ENCODE assay signal across 8 cellular contexts in genomic region chr1:228166170-228166936, GRCh38. TPM values are rescaled to one million over a fixed set of nuclear protein-coding genes. Genes with fewer than 3 reads are reported as not detected.
DNase-seq lines count a peak whose midpoint lies in the region; ATAC-seq and TF ChIP-seq lines count a peak whose summit lies in the region.

No MANE protein-coding gene starts in this region.

- peak overlapping the region; percentile 89 for H3K9ac ChIP-seq in adipocyte (ENCODE audit: low read length)

- TF ChIP-seq POLR2A in vagina (IDR thresholded peaks at IDR 0.05), result no peak

- TF ChIP-seq CTCF in HL-60 (IDR thresholded peaks at IDR 0.05; ENCODE audit: insufficient read depth, low read length) (peak; percentile 7), vagina (IDR thresholded peaks at IDR 0.05) (peak in 1 of 3 experiments; percentile 43)

- intact Hi-C loops in cardiac septum (cut with DNase I), result loop anchor here (2.0 kb wide), 2 partner anchors 44 to 84 kb away; partner anchors contain the start of gene ARF1
- intact Hi-C loops in vagina (cut with DNase I), result loop anchor here (5.0 to 10.0 kb wide), 2 partner anchors 82 to 1341 kb away; partner anchors contain the start of genes ARF1 and NUP133

- no peaks in the 10 kb centered on the region for H3K27me3 ChIP-seq in HL-60 (ENCODE audit: insufficient read depth, poor library complexity, severe bottlenecking)
- H3K27me3 ChIP-seq in adipocyte (replicated peaks; ENCODE audit: control insufficient read depth, insufficient read depth, low read length), result no peaks in the 10 kb centered on the region
- H3K27me3 ChIP-seq in vagina, result no peaks in the 10 kb centered on the region

- H3K27ac ChIP-seq in HL-60 (replicated peaks), result peak overlapping the region; percentile 57
- peak overlapping the region; percentile 99 for H3K27ac ChIP-seq in vagina

- H3K4me3 ChIP-seq in HL-60 (replicated peaks; ENCODE audit: insufficient read depth, low read length), result peak overlapping the region; percentile 88
- peak overlapping the region; percentile 85 for H3K4me3 ChIP-seq in adipocyte (ENCODE audit: low read length)
- peak overlapping the region; percentile 77 to 78 for H3K4me3 ChIP-seq in vagina

- no peaks in the 10 kb centered on the region for H3K9me3 ChIP-seq in adipocyte (ENCODE audit: control insufficient read depth, low read length)
- H3K9me3 ChIP-seq in vagina, result no peaks in the 10 kb centered on the region

- ATAC-seq in GM21360 (IDR thresholded peaks at IDR 0.05; ENCODE audit: unreplicated experiment), result peak; percentile 18

- H3K4me1 ChIP-seq in adipocyte (ENCODE audit: control insufficient read depth, insufficient read depth, low read length) (peaks cover 20% of the 10 kb centered on the region), vagina (peaks cover 46% of the 10 kb centered on the region)

- DNase-seq in DMS53 treated with DMSO at 0.1 percent for 48 hours (lab: John Stamatoyannopoulos, UW; ENCODE audit: unreplicated experiment) (peak; percentile 65), HL-60 (ENCODE audit: low read depth in 1 of 2, low spot score in 1 of 2) (peak in 1 of 2 experiments; percentile 62), RPMI7951 (ENCODE audit: low read depth) (peak; percentile 75), adipocyte (ENCODE audit: low read depth) (peak; percentile 77), cardiac septum (ENCODE audit: low spot score) (peak; percentile 86), pons (ENCODE audit: low spot score) (peak; percentile 89), vagina (ENCODE audit: extremely low spot score in 2 of 2) (no peak)

- no peaks in the 10 kb centered on the region for H3K36me3 ChIP-seq in adipocyte (ENCODE audit: control insufficient read depth, insufficient read depth, low read length, severe bottlenecking)
- H3K36me3 ChIP-seq in vagina, result no peaks in the 10 kb centered on the region

RNA-seq across cellular contexts. Expression of gene IBA57, which starts 0.7 kb away (rescaled TPM):
- 0.60 and 1.1 TPM in 2 replicates for total RNA-seq in RPMI7951 (2014; rRNA removed; shearing (Covaris generic))
- total RNA-seq in cardiac septum (16.6 TPM), vagina (3.4 TPM)

RNA-seq across cellular contexts. Expression of gene GJC2, which starts 16.6 kb away (rescaled TPM):
- 0.39 and 0.48 TPM in 2 replicates for total RNA-seq in RPMI7951 (2014; rRNA removed; shearing (Covaris generic))
- total RNA-seq in cardiac septum (1.6 TPM), vagina (4.4 TPM)

RNA-seq across cellular contexts. Expression of gene GUK1, which starts 26.3 kb away (rescaled TPM):
- total RNA-seq in RPMI7951 (2014; rRNA removed; shearing (Covaris generic)), result 294 and 365 TPM in 2 replicates
- total RNA-seq in cardiac septum, result 213 TPM
- 299 TPM for total RNA-seq in vagina

RNA-seq across cellular contexts. Expression of gene OBSCN, which starts 41.5 kb away (rescaled TPM):
- total RNA-seq in RPMI7951 (2014; rRNA removed; shearing (Covaris generic)), result 0.10 and 0.24 TPM in 2 replicates
- total RNA-seq in cardiac septum (396 TPM), vagina (35.8 TPM)

RNA-seq across cellular contexts. Expression of gene MRPL55, which starts 57.3 kb away (rescaled TPM):
- 63.2 and 83.0 TPM in 2 replicates for total RNA-seq in RPMI7951 (2014; rRNA removed; shearing (Covaris generic))
- total RNA-seq in cardiac septum (39.7 TPM), vagina (73.7 TPM)

Comparison
In these comparisons a context has a peak if more than half of its experiments do, and no peak if none do; other contexts are left out.
1. DNase-seq: peak in DMS53 treated with DMSO at 0.1 percent for 48 hours (single experiment), RPMI7951 (single experiment), adipocyte (single experiment), cardiac septum (single experiment) and pons (single experiment); none in vagina (0 of 2).
2. Peak in every context shown above with its lines, with median percentiles within 50 percentile points of each other: H3K4me3 ChIP-seq.